8 cellular contexts compared by ENCODE assay signal in the genomic region with DNA sequence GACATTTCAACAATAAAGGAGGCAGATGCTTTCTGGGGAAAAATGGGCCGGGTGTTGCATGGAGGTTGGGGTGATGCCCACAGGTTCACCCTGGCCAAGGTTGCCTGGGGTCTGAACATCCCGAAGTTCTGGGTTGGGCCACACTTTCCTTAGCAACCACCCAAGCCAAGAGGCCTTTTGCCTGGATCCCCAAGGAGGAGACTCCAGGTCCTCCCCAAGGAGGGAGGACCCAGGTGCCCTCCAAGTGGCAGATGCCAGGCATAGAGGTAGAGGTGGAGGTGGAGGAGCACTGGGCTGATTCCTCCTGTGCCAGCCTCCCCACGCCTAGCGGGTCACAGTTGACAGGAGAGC. TPM values are rescaled to one million over a fixed set of nuclear protein-coding genes. Genes with fewer than 3 reads are reported as not detected.
A peak's percentile ranks its signal among the peaks of the same experiment; 100 is the strongest.
DNase-seq lines count a peak whose midpoint lies in the region; ATAC-seq and TF ChIP-seq lines count a peak whose summit lies in the region.

No MANE protein-coding gene starts in this region.

- WGBS in esophagus muscularis mucosa, result 72% methylated on average over 4 of the region's 4 CpGs
- WGBS in prostate gland, result 51% methylated on average over 4 of the region's 4 CpGs

- H2AFZ ChIP-seq in DND-41 (ENCODE audit: low read depth, low read length), result no peak overlapping the region

- peak overlapping the region; percentile 95 for H3K4me2 ChIP-seq in DND-41 (ENCODE audit: insufficient read depth, low read length)

- no peak for TF ChIP-seq CTCF in DND-41 (IDR thresholded peaks at IDR 0.05; ENCODE audit: borderline replicate concordance, extremely low read depth, low read length, poor library complexity, severe bottlenecking)
- TF ChIP-seq CTCF in esophagus muscularis mucosa (IDR thresholded peaks at IDR 0.05), result no peak
- TF ChIP-seq CTCF in prostate gland (IDR thresholded peaks at IDR 0.05), result no peak

- H3K36me3 ChIP-seq in DND-41 (ENCODE audit: insufficient read depth, low read length) (peaks cover 12% of the 10 kb centered on the region), SJSA1 (peaks cover 40% of the 10 kb centered on the region), esophagus muscularis mucosa (no peaks in the 10 kb centered on the region), prostate gland (no peaks in the 10 kb centered on the region)

- H3K4me1 ChIP-seq in DND-41 (ENCODE audit: insufficient read depth, low read length), result peaks cover 42% of the 10 kb centered on the region
- H3K4me1 ChIP-seq in SJSA1 (replicated peaks), result peaks cover 59% of the 10 kb centered on the region
- H3K4me1 ChIP-seq in esophagus muscularis mucosa, result peaks cover 60 to 64% (median 61%) of the 10 kb centered on the region in 4 donors
- peaks cover 45% of the 10 kb centered on the region for H3K4me1 ChIP-seq in prostate gland (replicated peaks)

- no peak for DNase-seq in DND-41
- DNase-seq in SJSA1 (ENCODE audit: low read depth in 1 of 2, low spot score in 2 of 2), result no peak
- no peak for DNase-seq in esophagus muscularis mucosa (ENCODE audit: extremely low spot score)
- DNase-seq in prostate gland (ENCODE audit: low spot score), result no peak
- no peak for DNase-seq in Ammon's horn (ENCODE audit: low spot score)
- no peak for DNase-seq in dedifferentiated amniotic fluid mesenchymal stem cell (ENCODE audit: extremely low spot score)
- no peak for DNase-seq in activated CD4-positive, alpha-beta T cell treated with anti-CD3 and anti-CD28 coated beads for 1 hour

- H3K4me3 ChIP-seq in DND-41 (ENCODE audit: low read depth in 1 of 2, low read length in 2 of 2) (peak overlapping the region; percentile 78 to 90; a peak in 3 of 4 replicates), SJSA1 (peak overlapping the region; percentile 97), esophagus muscularis mucosa (peak overlapping the region; percentile 89 to 95 (median 92)), prostate gland (peak overlapping the region; percentile 92)

- peaks cover 67% of the 10 kb centered on the region for H3K79me2 ChIP-seq in DND-41 (ENCODE audit: insufficient read depth, low read length)

- H4K20me1 ChIP-seq in DND-41 (ENCODE audit: insufficient read depth, low read length), result peaks cover 50% of the 10 kb centered on the region

- peak overlapping the region; percentile 97 for H3K9ac ChIP-seq in DND-41 (ENCODE audit: low read depth, low read length)

- ATAC-seq in DND-41 (ENCODE audit: insufficient read depth, low read depth) (no peak), GM18519 (IDR thresholded peaks at IDR 0.05; ENCODE audit: low FRiP score, unreplicated experiment) (no peak)

- TF ChIP-seq EP300 in esophagus muscularis mucosa (IDR thresholded peaks at IDR 0.05), result no peak

- H3K27me3 ChIP-seq in DND-41 (ENCODE audit: insufficient read depth, low read length, poor library complexity), result no peaks in the 10 kb centered on the region
- H3K27me3 ChIP-seq in SJSA1 (replicated peaks), result no peaks in the 10 kb centered on the region
- no peaks in the 10 kb centered on the region for H3K27me3 ChIP-seq in esophagus muscularis mucosa
- no peaks in the 10 kb centered on the region for H3K27me3 ChIP-seq in prostate gland (replicated peaks; ENCODE audit: insufficient read depth)

- H3K9me3 ChIP-seq in DND-41 (ENCODE audit: insufficient read depth, low read length, severe bottlenecking) (no peaks in the 10 kb centered on the region), SJSA1 (replicated peaks) (0 out of 2 replicates have a peak, but pooled peaks cover 4% of the 10 kb centered on the region), esophagus muscularis mucosa (no peaks in the 10 kb centered on the region), prostate gland (no peaks in the 10 kb centered on the region)

- no peak for TF ChIP-seq POLR2A in esophagus muscularis mucosa (IDR thresholded peaks at IDR 0.05; ENCODE audit: low read depth)
- TF ChIP-seq POLR2A in prostate gland (IDR thresholded peaks at IDR 0.05), result no peak

- peak overlapping the region; percentile 82 for H3K27ac ChIP-seq in DND-41 (ENCODE audit: low read length)
- peak overlapping the region; percentile 83 for H3K27ac ChIP-seq in SJSA1
- peak overlapping the region; percentile 93 to 98 (median 96) for H3K27ac ChIP-seq in esophagus muscularis mucosa (replicated peaks in 1 of 4)
- H3K27ac ChIP-seq in prostate gland, result peak overlapping the region; percentile 96 to 97

- intact Hi-C loops in esophagus muscularis mucosa (cut with DNase I) (no loop called here), prostate gland (cut with DNase I) (no loop called here)

RNA-seq across cellular contexts. Expression of a gene that starts 1.2 kb away (rescaled TPM):
- total RNA-seq in SJSA1 (2014; rRNA removed; shearing (Covaris generic)), result 91.3 and 149 TPM in 2 replicates
- 100 to 1,000 TPM; 154 to 287 (median 221) TPM for total RNA-seq in esophagus muscularis mucosa
- 100 to 1,000 TPM; 125 to 455 TPM for total RNA-seq in prostate gland

RNA-seq across cellular contexts. Expression of a gene that starts 7.6 kb away (rescaled TPM):
- total RNA-seq in SJSA1 (2014; rRNA removed; shearing (Covaris generic)), result not detected in 2 replicates
- total RNA-seq in esophagus muscularis mucosa, result not detected
- total RNA-seq in prostate gland, result not detected

RNA-seq across cellular contexts. Expression of a gene that starts 33.3 kb away (rescaled TPM):
- 33.3 and 34.6 TPM in 2 replicates for total RNA-seq in SJSA1 (2014; rRNA removed; shearing (Covaris generic))
- total RNA-seq in esophagus muscularis mucosa (10 to 100 TPM; 30.6 to 47.6 (median 39.6) TPM), prostate gland (10 to 100 TPM; 46.4 to 62.6 TPM)
